Comparison of ENCODE assay signal across 22 cellular contexts in the genomic region with DNA sequence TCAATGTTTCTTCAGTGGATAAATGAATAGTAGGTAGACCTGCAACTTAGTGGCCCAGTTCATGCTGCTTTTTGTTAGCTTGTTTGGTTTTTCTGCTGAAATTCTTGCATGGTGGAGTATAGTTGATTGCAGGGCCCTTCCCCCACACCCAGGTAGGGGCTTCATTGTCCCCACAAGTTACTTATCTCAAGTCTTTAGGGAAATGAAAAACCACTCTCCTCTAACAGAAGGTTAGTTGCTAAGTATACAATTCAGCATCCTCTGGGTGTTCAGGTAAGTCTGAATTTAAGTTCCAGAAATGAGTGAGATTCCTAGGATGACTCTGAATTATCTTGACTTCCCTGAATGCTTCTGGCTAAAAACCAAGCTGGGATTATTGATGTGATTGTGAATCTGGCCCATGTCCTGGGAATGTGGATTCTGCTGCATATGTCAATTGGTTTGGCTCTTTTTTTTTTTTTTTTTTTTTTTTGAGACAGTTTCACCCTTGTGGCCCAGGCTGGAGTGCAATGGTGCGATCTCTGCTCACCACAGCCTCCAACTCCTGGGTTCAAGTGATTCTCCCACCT. TPM values are rescaled to one million over a fixed set of nuclear protein-coding genes. Genes with fewer than 3 reads are reported as not detected.
DNase-seq lines count a peak whose midpoint lies in the region; ATAC-seq, FAIRE-seq and TF ChIP-seq lines count a peak whose summit lies in the region.
"Had no signal": no experiment of that assay in that cellular context is flagged by ENCODE, and none has a peak within 500 bp of the region (broad histone marks: within the 10 kb centered on the region; RNA-seq: fewer than 3 reads in every experiment).

No MANE protein-coding gene starts in this region.

- H3K4me1 ChIP-seq in astrocyte (ENCODE audit: insufficient read depth, low read length), result no peaks in the 10 kb centered on the region
- H3K4me1 ChIP-seq in mammary epithelial cell (ENCODE audit: insufficient read depth, low read length), result no peaks in the 10 kb centered on the region

- 100% methylated on average over 1 of the region's 1 CpG for WGBS in mammary epithelial cell (ENCODE audit: low coverage, missing lambda C conversion rate)

- FAIRE-seq in astrocyte (lab: Jason Lieb, UNC), result no peak
- FAIRE-seq: GM12878, GM18507, RCC 7860 had no signal

- H3K36me3 ChIP-seq in astrocyte (ENCODE audit: insufficient read depth, low read length) (no peaks in the 10 kb centered on the region), mammary epithelial cell (ENCODE audit: insufficient read depth, low read length) (peaks cover 2% of the 10 kb centered on the region)

- TF ChIP-seq CTCF in astrocyte (IDR thresholded peaks at IDR 0.05; ENCODE audit: insufficient read depth, low read depth, low read length), result no peak
- TF ChIP-seq CTCF in mammary epithelial cell (conservative IDR thresholded peaks at IDR 0.05 in 1 of 2, IDR thresholded peaks at IDR 0.05 in 1 of 2; ENCODE audit: extremely low read depth in 1 of 2, insufficient read depth in 1 of 2, low read depth in 1 of 2, low read length in 2 of 2), result no peak

- H3K27me3 ChIP-seq in astrocyte (ENCODE audit: insufficient read depth, low read length) (no peaks in the 10 kb centered on the region), mammary epithelial cell (ENCODE audit: insufficient read depth, low read length) (no peaks in the 10 kb centered on the region)

- peaks cover 3% of the 10 kb centered on the region for H3K4me1 Mint-ChIP-seq in activated CD4-positive, alpha-beta T cell treated with anti-CD3 and anti-CD28 coated beads for 36 hours
- H3K4me1 Mint-ChIP-seq in astrocyte (ENCODE audit: low read depth, unreplicated experiment), result no peaks in the 10 kb centered on the region
- H3K4me1 Mint-ChIP-seq in stimulated activated naive B cell treated with anti-CD40 and anti-IgM and Interleukin-4, amounts not matched to agents 10 μg/mL and 1 μg/mL and 100 μg/mL, for 72 hours, result peaks cover 10 to 14% of the 10 kb centered on the region in 2 donors

- H3K79me2 ChIP-seq in astrocyte (ENCODE audit: insufficient read depth, low read length) (peaks cover 32% of the 10 kb centered on the region), mammary epithelial cell (ENCODE audit: insufficient read depth, low read length) (peaks cover 44% of the 10 kb centered on the region)

- H3K27ac ChIP-seq in astrocyte (ENCODE audit: low read depth, low read length), result no peak overlapping the region
- no peak overlapping the region for H3K27ac ChIP-seq in mammary epithelial cell (ENCODE audit: insufficient read depth, low read depth, low read length)
- H3K27ac ChIP-seq: 22Rv1 had no signal

- dilution Hi-C loops in mammary epithelial cell (cut with HindIII; ENCODE audit: low sequenced_read_pairs), result loop anchor here (5.0 kb wide), 2 partner anchors 48 to 62 kb away; no protein-coding TSS in a partner anchor

- POLR2A ChIA-PET in activated CD4-positive, alpha-beta T cell treated with anti-CD3 and anti-CD28 coated beads for 36 hours (lab: Charles Lee), result no interaction called here

- intact Hi-C loops in activated CD4-positive, alpha-beta T cell treated with anti-CD3 and anti-CD28 coated beads for 36 hours (cut with DNase I, micrococcal nuclease), result no loop called here
- intact Hi-C loops in mammary epithelial cell (cut with micrococcal nuclease), result no loop called here

- H3K4me2 ChIP-seq in astrocyte (ENCODE audit: low read length), result no peak overlapping the region
- no peak overlapping the region for H3K4me2 ChIP-seq in mammary epithelial cell (ENCODE audit: insufficient read depth, low read depth, low read length)

- H3K9me3 ChIP-seq in astrocyte (ENCODE audit: insufficient read depth, low read depth, low read length) (no peaks in the 10 kb centered on the region), mammary epithelial cell (replicated peaks; ENCODE audit: insufficient read depth, low read length) (no peaks in the 10 kb centered on the region)
- H3K9me3 ChIP-seq: Caco-2 had no signal

- BruUV-seq in mammary epithelial cell (replicated peaks; lab: Mats Ljungman, UMichigan), result no TSS peak

- H2AFZ ChIP-seq in astrocyte (ENCODE audit: low read depth, low read length) (no peak overlapping the region), mammary epithelial cell (ENCODE audit: low read depth, low read length) (no peak overlapping the region)

- H3K4me3 ChIP-seq in astrocyte (ENCODE audit: insufficient read depth, low read depth, low read length) (no peak overlapping the region), mammary epithelial cell (replicated peaks in 1 of 3; ENCODE audit: insufficient read depth in 1 of 3, low read depth in 2 of 3, low read length in 3 of 3) (no peak overlapping the region)
- H3K4me3 ChIP-seq: GM12878 had no signal

- H3K9ac ChIP-seq in astrocyte (ENCODE audit: low read length) (no peak overlapping the region), mammary epithelial cell (ENCODE audit: insufficient read depth, low read length) (no peak overlapping the region)

- H3K9me3 Mint-ChIP-seq in activated CD4-positive, alpha-beta T cell treated with anti-CD3 and anti-CD28 coated beads for 36 hours (ENCODE audit: low read depth), result no peaks in the 10 kb centered on the region
- H3K9me3 Mint-ChIP-seq in astrocyte (ENCODE audit: unreplicated experiment), result no peaks in the 10 kb centered on the region
- no peaks in the 10 kb centered on the region for H3K9me3 Mint-ChIP-seq in stimulated activated naive B cell treated with anti-CD40 and anti-IgM and Interleukin-4, amounts not matched to agents 10 μg/mL and 1 μg/mL and 100 μg/mL, for 72 hours
- H3K9me3 Mint-ChIP-seq: CD4-positive, CD25-positive, alpha-beta regulatory T cell had no signal

- no peak for ATAC-seq in activated CD4-positive, alpha-beta T cell treated with anti-CD3 and anti-CD28 coated beads for 36 hours
- peak; percentile 57 to 69 for ATAC-seq in stimulated activated naive B cell treated with anti-CD40 and anti-IgM and Interleukin-4, amounts not matched to agents 10 μg/mL and 1 μg/mL and 100 μg/mL, for 72 hours (replicated peaks)
- ATAC-seq: GM12878, Right ventricle myocardium inferior had no signal

- peaks cover 35% of the 10 kb centered on the region for H4K20me1 ChIP-seq in astrocyte (ENCODE audit: insufficient read depth, low read length)
- H4K20me1 ChIP-seq in mammary epithelial cell (ENCODE audit: insufficient read depth, low read length), result no peaks in the 10 kb centered on the region

- in situ Hi-C loops in mammary epithelial cell (cut with MboI; ENCODE audit: low sequenced_read_pairs in 2 of 2), result no loop called here

- H3K27ac Mint-ChIP-seq in activated CD4-positive, alpha-beta T cell treated with anti-CD3 and anti-CD28 coated beads for 36 hours, result peak overlapping the region; percentile 7
- no peak overlapping the region for H3K27ac Mint-ChIP-seq in astrocyte (ENCODE audit: unreplicated experiment)
- H3K27ac Mint-ChIP-seq in stimulated activated naive B cell treated with anti-CD40 and anti-IgM and Interleukin-4, amounts not matched to agents 10 μg/mL and 1 μg/mL and 100 μg/mL, for 72 hours, result peak overlapping the region; percentile 17
- H3K27ac Mint-ChIP-seq: B cell; CD4-positive, CD25-positive, alpha-beta regulatory T cell had no signal

- H3K4me3 Mint-ChIP-seq in activated CD4-positive, alpha-beta T cell treated with anti-CD3 and anti-CD28 coated beads for 36 hours, result no peak overlapping the region
- H3K4me3 Mint-ChIP-seq in astrocyte (ENCODE audit: unreplicated experiment), result no peak overlapping the region
- no peak overlapping the region for H3K4me3 Mint-ChIP-seq in stimulated activated naive B cell treated with anti-CD40 and anti-IgM and Interleukin-4, amounts not matched to agents 10 μg/mL and 1 μg/mL and 100 μg/mL, for 72 hours
- H3K4me3 Mint-ChIP-seq: B cell; CD4-positive, CD25-positive, alpha-beta regulatory T cell had no signal

- no peak for DNase-seq in activated CD4-positive, alpha-beta T cell treated with anti-CD3 and anti-CD28 coated beads for 36 hours
- no peak for DNase-seq in activated CD4-positive, alpha-beta T cell treated with anti-CD3 and anti-CD28 coated beads for 48 hours
- DNase-seq in astrocyte (ENCODE audit: low read depth), result peak; percentile 42
- DNase-seq in iPS-NIHi7 (ENCODE audit: extremely low spot score), result peak; percentile 17
- no peak for DNase-seq in stimulated activated naive B cell treated with anti-CD40 and anti-IgM and Interleukin-4, amounts not matched to agents 10 μg/mL and 1 μg/mL and 100 μg/mL, for 72 hours
- DNase-seq in mammary epithelial cell, result no peak
- no peak for DNase-seq in NCI-H2227 treated with DMSO at 0.1 percent for 48 hours (lab: John Stamatoyannopoulos, UW)
- DNase-seq in stimulated activated CD4-positive, alpha-beta T cell treated with anti-CD3 and anti-CD28 coated beads, Interleukin-4, amount 100 ng/mL, for 4 hours, result no peak
- DNase-seq: Caco-2; CD4-positive, CD25-positive, alpha-beta regulatory T cell; GF-D8; GOT3; IMR-90; NCI-H1417 treated with DMSO at 0.1 percent for 48 hours; NCI-H2029; NCI-H2171 had no signal

- no peaks in the 10 kb centered on the region for H3K36me3 Mint-ChIP-seq in activated CD4-positive, alpha-beta T cell treated with anti-CD3 and anti-CD28 coated beads for 36 hours (ENCODE audit: low read depth)
- peaks cover 3% of the 10 kb centered on the region for H3K36me3 Mint-ChIP-seq in astrocyte (ENCODE audit: low read depth, unreplicated experiment)
- H3K36me3 Mint-ChIP-seq in stimulated activated naive B cell treated with anti-CD40 and anti-IgM and Interleukin-4, amounts not matched to agents 10 μg/mL and 1 μg/mL and 100 μg/mL, for 72 hours, result peaks cover 4 to 11% of the 10 kb centered on the region in 2 donors

- CTCF ChIA-PET in activated CD4-positive, alpha-beta T cell treated with anti-CD3 and anti-CD28 coated beads for 36 hours (lab: Charles Lee), result no interaction called here
- CTCF ChIA-PET in mammary epithelial cell (lab: Charles Lee; ENCODE audit: low non-redundant PET), result no interaction called here

- H3K27me3 Mint-ChIP-seq in activated CD4-positive, alpha-beta T cell treated with anti-CD3 and anti-CD28 coated beads for 36 hours, result no peaks in the 10 kb centered on the region
- H3K27me3 Mint-ChIP-seq in astrocyte (ENCODE audit: low read depth, unreplicated experiment), result no peaks in the 10 kb centered on the region
- H3K27me3 Mint-ChIP-seq in stimulated activated naive B cell treated with anti-CD40 and anti-IgM and Interleukin-4, amounts not matched to agents 10 μg/mL and 1 μg/mL and 100 μg/mL, for 72 hours, result no peaks in the 10 kb centered on the region
- H3K27me3 Mint-ChIP-seq: B cell; CD4-positive, CD25-positive, alpha-beta regulatory T cell had no signal

RNA-seq across cellular contexts. Expression of gene BCL2L13, which starts 40.3 kb away (rescaled TPM):
- total RNA-seq in activated CD4-positive, alpha-beta T cell treated with anti-CD3 and anti-CD28 coated beads for 36 hours, result 10 to 100 TPM; 34.1 to 34.5 TPM
- total RNA-seq in astrocyte (69.0 and 74.0 TPM in 2 replicates), mammary epithelial cell (10 to 100 TPM; 62.5 to 67.5 TPM)
- polyA plus RNA-seq in mammary epithelial cell, result 43.9 TPM
- polyA minus RNA-seq in mammary epithelial cell, result 65.8 TPM

RNA-seq across cellular contexts. Expression of gene ATP6V1E1, which starts 50.4 kb away (rescaled TPM):
- total RNA-seq in activated CD4-positive, alpha-beta T cell treated with anti-CD3 and anti-CD28 coated beads for 36 hours, result 10 to 100 TPM; 83.5 to 95.6 TPM
- total RNA-seq in astrocyte (153 and 160 TPM in 2 replicates), mammary epithelial cell (100 to 1,000 TPM; 118 to 148 TPM)
- polyA plus RNA-seq in mammary epithelial cell, result 149 TPM
- polyA minus RNA-seq in mammary epithelial cell, result 91.8 TPM

Comparison
In these comparisons a context has a peak if more than half of its experiments do, and no peak if none do; other contexts are left out.
1. DNase-seq: peak in astrocyte (single experiment) and iPS-NIHi7 (single experiment); none in activated CD4-positive, alpha-beta T cell treated with anti-CD3 and anti-CD28 coated beads for 36 hours (single experiment), activated CD4-positive, alpha-beta T cell treated with anti-CD3 and anti-CD28 coated beads for 48 hours (single experiment), stimulated activated naive B cell treated with anti-CD40 and anti-IgM and Interleukin-4, amounts not matched to agents 10 μg/mL and 1 μg/mL and 100 μg/mL, for 72 hours (single experiment), mammary epithelial cell (single experiment), NCI-H2227 treated with DMSO at 0.1 percent for 48 hours (single experiment) and stimulated activated CD4-positive, alpha-beta T cell treated with anti-CD3 and anti-CD28 coated beads, Interleukin-4, amount 100 ng/mL, for 4 hours (0 of 2).